Comparison of ENCODE assay signal across 1 cellular context in the genomic region with DNA sequence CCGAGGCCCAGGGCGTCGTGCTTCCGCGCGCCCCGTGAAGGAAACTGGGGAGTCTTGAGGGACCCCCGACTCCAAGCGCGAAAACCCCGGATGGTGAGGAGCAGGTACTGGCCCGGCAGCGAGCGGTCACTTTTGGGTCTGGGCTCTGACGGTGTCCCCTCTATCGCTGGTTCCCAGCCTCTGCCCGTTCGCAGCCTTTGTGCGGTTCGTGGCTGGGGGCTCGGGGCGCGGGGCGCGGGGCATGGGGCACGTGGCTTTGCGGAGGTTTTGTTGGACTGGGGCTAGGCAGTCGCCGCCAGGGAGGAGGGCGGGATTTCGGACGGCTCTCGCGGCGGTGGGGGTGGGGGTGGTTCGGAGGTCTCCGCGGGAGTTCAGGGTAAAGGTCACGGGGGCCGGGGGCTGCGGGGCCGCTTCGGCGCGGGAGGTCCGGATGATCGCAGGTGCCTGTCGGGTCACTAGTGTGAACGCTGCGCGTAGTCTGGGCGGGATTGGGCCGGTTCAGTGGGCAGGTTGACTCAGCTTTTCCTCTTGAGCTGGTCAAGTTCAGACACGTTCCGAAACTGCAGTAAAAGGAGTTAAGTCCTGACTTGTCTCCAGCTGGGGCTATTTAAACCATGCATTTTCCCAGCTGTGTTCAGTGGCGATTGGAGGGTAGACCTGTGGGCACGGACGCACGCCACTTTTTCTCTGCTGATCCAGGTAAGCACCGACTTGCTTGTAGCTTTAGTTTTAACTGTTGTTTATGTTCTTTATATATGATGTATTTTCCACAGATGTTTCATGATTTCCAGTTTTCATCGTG.
TF ChIP-seq lines count a peak whose summit lies in the region.

No MANE protein-coding gene starts in this region.

TF ChIP-seq in HepG2, 621 proteins besides CTCF, POLR2A, EP300 and RAD21 (continued from another document and continues in another):
- TF ChIP-seq, protein P1, sequence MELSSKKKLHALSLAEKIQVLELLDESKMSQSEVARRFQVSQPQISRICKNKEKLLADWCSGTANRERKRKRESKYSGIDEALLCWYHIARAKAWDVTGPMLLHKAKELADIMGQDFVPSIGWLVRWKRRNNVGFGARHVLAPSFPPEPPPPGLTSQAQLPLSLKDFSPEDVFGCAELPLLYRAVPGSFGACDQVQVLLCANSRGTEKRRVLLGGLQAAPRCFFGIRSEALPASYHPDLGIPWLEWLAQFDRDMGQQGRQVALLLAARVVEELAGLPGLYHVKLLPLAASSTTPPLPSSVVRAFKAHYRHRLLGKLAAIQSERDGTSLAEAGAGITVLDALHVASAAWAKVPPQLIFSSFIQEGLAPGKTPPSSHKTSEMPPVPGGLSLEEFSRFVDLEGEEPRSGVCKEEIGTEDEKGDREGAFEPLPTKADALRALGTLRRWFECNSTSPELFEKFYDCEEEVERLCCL (CRISPR knock-in tag; IDR thresholded peaks at IDR 0.05; ENCODE audit: borderline replicate concordance), result peak; percentile 30; the same call in 1 of the 2 replicates
- TF ChIP-seq ZMYM2 (CRISPR knock-in tag; IDR thresholded peaks at IDR 0.05) (0 out of 2 replicates have a peak, but pooled peaks have one; percentile 22), ZNF432 (CRISPR knock-in tag; IDR thresholded peaks at IDR 0.05; ENCODE audit: borderline replicate concordance) (no peak), KAT8 (CRISPR knock-in tag; IDR thresholded peaks at IDR 0.05) (peak; percentile 23), ZNF3 (CRISPR knock-in tag; IDR thresholded peaks at IDR 0.05) (no peak), AGO1 (IDR thresholded peaks at IDR 0.05; ENCODE audit: low read depth, low read length, poor library complexity, severe bottlenecking) (no peak), ZNF543 (CRISPR knock-in tag; IDR thresholded peaks at IDR 0.05) (no peak), ZNF790 (CRISPR knock-in tag; IDR thresholded peaks at IDR 0.05; ENCODE audit: borderline replicate concordance) (0 out of 2 replicates have a peak, but pooled peaks have one; percentile 46), SAFB2 (CRISPR knock-in tag; IDR thresholded peaks at IDR 0.05; ENCODE audit: borderline replicate concordance, low read depth) (no peak), ZFP90 (CRISPR knock-in tag; IDR thresholded peaks at IDR 0.05; ENCODE audit: borderline replicate concordance) (peak; percentile 47; the same call in 1 of the 2 replicates), YEATS2 (CRISPR knock-in tag; IDR thresholded peaks at IDR 0.05; ENCODE audit: borderline replicate concordance) (peak; percentile 50), KLF16 (CRISPR knock-in tag; IDR thresholded peaks at IDR 0.05) (no peak; a peak in 1 of 4 replicates), HNRNPH1 (optimal IDR thresholded peaks at IDR 0.05; ENCODE audit: low read depth, low read length) (no peak), TGIF2 (CRISPR knock-in tag; IDR thresholded peaks at IDR 0.05) (no peak), ASH2L (IDR thresholded peaks at IDR 0.05; ENCODE audit: insufficient read length, low read depth, low read length) (no peak), ZNF703 (CRISPR knock-in tag; IDR thresholded peaks at IDR 0.05; ENCODE audit: borderline replicate concordance) (peak; percentile 92; the same call in 1 of the 2 replicates)
- TF ChIP-seq, protein P2, sequence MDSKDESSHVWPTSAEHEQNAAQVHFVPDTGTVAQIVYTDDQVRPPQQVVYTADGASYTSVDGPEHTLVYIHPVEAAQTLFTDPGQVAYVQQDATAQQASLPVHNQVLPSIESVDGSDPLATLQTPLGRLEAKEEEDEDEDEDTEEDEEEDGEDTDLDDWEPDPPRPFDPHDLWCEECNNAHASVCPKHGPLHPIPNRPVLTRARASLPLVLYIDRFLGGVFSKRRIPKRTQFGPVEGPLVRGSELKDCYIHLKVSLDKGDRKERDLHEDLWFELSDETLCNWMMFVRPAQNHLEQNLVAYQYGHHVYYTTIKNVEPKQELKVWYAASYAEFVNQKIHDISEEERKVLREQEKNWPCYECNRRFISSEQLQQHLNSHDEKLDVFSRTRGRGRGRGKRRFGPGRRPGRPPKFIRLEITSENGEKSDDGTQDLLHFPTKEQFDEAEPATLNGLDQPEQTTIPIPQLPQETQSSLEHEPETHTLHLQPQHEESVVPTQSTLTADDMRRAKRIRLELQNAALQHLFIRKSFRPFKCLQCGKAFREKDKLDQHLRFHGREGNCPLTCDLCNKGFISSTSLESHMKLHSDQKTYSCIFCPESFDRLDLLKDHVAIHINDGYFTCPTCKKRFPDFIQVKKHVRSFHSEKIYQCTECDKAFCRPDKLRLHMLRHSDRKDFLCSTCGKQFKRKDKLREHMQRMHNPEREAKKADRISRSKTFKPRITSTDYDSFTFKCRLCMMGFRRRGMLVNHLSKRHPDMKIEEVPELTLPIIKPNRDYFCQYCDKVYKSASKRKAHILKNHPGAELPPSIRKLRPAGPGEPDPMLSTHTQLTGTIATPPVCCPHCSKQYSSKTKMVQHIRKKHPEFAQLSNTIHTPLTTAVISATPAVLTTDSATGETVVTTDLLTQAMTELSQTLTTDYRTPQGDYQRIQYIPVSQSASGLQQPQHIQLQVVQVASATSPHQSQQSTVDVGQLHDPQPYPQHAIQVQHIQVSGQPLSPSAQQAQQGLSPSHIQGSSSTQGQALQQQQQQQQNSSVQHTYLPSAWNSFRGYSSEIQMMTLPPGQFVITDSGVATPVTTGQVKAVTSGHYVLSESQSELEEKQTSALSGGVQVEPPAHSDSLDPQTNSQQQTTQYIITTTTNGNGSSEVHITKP (CRISPR knock-in tag; IDR thresholded peaks at IDR 0.05; ENCODE audit: low read depth), result no peak; the same call in 1 of the 2 replicates
- TF ChIP-seq, protein P3, sequence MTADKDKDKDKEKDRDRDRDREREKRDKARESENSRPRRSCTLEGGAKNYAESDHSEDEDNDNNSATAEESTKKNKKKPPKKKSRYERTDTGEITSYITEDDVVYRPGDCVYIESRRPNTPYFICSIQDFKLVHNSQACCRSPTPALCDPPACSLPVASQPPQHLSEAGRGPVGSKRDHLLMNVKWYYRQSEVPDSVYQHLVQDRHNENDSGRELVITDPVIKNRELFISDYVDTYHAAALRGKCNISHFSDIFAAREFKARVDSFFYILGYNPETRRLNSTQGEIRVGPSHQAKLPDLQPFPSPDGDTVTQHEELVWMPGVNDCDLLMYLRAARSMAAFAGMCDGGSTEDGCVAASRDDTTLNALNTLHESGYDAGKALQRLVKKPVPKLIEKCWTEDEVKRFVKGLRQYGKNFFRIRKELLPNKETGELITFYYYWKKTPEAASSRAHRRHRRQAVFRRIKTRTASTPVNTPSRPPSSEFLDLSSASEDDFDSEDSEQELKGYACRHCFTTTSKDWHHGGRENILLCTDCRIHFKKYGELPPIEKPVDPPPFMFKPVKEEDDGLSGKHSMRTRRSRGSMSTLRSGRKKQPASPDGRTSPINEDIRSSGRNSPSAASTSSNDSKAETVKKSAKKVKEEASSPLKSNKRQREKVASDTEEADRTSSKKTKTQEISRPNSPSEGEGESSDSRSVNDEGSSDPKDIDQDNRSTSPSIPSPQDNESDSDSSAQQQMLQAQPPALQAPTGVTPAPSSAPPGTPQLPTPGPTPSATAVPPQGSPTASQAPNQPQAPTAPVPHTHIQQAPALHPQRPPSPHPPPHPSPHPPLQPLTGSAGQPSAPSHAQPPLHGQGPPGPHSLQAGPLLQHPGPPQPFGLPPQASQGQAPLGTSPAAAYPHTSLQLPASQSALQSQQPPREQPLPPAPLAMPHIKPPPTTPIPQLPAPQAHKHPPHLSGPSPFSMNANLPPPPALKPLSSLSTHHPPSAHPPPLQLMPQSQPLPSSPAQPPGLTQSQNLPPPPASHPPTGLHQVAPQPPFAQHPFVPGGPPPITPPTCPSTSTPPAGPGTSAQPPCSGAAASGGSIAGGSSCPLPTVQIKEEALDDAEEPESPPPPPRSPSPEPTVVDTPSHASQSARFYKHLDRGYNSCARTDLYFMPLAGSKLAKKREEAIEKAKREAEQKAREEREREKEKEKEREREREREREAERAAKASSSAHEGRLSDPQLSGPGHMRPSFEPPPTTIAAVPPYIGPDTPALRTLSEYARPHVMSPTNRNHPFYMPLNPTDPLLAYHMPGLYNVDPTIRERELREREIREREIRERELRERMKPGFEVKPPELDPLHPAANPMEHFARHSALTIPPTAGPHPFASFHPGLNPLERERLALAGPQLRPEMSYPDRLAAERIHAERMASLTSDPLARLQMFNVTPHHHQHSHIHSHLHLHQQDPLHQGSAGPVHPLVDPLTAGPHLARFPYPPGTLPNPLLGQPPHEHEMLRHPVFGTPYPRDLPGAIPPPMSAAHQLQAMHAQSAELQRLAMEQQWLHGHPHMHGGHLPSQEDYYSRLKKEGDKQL (CRISPR knock-in tag; IDR thresholded peaks at IDR 0.05; ENCODE audit: low read depth), result 0 out of 2 replicates have a peak, but pooled peaks have one; percentile 38
- TF ChIP-seq, protein P4, sequence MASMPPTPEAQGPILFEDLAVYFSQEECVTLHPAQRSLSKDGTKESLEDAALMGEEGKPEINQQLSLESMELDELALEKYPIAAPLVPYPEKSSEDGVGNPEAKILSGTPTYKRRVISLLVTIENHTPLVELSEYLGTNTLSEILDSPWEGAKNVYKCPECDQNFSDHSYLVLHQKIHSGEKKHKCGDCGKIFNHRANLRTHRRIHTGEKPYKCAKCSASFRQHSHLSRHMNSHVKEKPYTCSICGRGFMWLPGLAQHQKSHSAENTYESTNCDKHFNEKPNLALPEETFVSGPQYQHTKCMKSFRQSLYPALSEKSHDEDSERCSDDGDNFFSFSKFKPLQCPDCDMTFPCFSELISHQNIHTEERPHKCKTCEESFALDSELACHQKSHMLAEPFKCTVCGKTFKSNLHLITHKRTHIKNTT (CRISPR knock-in tag; IDR thresholded peaks at IDR 0.05), result no peak
- TF ChIP-seq, protein P5, sequence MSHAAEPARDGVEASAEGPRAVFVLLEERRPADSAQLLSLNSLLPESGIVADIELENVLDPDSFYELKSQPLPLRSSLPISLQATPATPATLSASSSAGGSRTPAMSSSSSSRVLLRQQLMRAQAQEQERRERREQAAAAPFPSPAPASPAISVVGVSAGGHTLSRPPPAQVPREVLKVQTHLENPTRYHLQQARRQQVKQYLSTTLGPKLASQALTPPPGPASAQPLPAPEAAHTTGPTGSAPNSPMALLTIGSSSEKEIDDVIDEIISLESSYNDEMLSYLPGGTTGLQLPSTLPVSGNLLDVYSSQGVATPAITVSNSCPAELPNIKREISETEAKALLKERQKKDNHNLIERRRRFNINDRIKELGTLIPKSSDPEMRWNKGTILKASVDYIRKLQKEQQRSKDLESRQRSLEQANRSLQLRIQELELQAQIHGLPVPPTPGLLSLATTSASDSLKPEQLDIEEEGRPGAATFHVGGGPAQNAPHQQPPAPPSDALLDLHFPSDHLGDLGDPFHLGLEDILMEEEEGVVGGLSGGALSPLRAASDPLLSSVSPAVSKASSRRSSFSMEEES (CRISPR knock-in tag; IDR thresholded peaks at IDR 0.05), result peak; percentile 51; the same call in 1 of the 2 replicates
- TF ChIP-seq, protein P6, sequence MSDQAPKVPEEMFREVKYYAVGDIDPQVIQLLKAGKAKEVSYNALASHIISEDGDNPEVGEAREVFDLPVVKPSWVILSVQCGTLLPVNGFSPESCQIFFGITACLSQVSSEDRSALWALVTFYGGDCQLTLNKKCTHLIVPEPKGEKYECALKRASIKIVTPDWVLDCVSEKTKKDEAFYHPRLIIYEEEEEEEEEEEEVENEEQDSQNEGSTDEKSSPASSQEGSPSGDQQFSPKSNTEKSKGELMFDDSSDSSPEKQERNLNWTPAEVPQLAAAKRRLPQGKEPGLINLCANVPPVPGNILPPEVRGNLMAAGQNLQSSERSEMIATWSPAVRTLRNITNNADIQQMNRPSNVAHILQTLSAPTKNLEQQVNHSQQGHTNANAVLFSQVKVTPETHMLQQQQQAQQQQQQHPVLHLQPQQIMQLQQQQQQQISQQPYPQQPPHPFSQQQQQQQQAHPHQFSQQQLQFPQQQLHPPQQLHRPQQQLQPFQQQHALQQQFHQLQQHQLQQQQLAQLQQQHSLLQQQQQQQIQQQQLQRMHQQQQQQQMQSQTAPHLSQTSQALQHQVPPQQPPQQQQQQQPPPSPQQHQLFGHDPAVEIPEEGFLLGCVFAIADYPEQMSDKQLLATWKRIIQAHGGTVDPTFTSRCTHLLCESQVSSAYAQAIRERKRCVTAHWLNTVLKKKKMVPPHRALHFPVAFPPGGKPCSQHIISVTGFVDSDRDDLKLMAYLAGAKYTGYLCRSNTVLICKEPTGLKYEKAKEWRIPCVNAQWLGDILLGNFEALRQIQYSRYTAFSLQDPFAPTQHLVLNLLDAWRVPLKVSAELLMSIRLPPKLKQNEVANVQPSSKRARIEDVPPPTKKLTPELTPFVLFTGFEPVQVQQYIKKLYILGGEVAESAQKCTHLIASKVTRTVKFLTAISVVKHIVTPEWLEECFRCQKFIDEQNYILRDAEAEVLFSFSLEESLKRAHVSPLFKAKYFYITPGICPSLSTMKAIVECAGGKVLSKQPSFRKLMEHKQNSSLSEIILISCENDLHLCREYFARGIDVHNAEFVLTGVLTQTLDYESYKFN (CRISPR knock-in tag; conservative IDR thresholded peaks at IDR 0.05), result no peak; the same call in 1 of the 2 replicates
- TF ChIP-seq, protein P7, sequence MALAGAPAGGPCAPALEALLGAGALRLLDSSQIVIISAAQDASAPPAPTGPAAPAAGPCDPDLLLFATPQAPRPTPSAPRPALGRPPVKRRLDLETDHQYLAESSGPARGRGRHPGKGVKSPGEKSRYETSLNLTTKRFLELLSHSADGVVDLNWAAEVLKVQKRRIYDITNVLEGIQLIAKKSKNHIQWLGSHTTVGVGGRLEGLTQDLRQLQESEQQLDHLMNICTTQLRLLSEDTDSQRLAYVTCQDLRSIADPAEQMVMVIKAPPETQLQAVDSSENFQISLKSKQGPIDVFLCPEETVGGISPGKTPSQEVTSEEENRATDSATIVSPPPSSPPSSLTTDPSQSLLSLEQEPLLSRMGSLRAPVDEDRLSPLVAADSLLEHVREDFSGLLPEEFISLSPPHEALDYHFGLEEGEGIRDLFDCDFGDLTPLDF (CRISPR knock-in tag; IDR thresholded peaks at IDR 0.05), result peak; percentile 65; the same call in 1 of the 2 replicates
